In the genomic region with DNA sequence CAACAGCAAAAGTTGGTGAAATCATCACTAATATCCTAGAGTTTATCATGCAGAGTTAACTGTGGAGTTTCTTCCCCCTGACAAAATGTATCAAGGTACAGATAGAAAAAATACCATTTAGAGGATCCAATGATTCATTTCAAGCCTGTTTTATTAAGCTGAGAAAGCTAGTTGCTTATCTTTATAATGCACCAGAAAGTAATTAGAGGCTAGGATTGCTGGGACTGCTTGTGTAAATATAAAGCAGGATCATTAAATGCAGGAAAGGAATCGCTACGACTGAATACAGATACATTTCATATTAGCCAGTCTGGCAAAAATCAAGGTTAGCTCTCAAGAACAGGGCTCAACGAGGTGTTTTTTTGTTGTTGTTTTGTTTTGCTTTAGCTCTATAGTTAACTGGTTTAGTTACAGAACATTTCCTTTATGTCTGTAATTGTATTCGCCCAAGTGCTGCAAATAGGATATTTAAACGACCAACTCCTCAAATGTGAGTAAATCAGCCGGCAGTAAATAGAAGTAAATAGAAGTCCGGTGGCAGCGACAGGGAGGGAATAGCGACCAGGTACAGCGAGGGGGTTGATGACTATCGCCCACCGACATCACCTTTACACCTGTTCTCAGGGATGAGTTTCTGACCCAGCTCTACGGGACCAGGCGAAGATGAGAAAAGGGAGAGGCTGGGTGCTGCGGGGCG, we compare ENCODE assay signal across 8 cellular contexts. TPM values are rescaled to one million over a fixed set of nuclear protein-coding genes. Genes with fewer than 3 reads are reported as not detected.
A peak's percentile ranks its signal among the peaks of the same experiment; 100 is the strongest.
DNase-seq lines count a peak whose midpoint lies in the region; ATAC-seq lines count a peak whose summit lies in the region.

No MANE protein-coding gene starts in this region.

- intact Hi-C loops in naive thymus-derived CD4-positive, alpha-beta T cell (cut with micrococcal nuclease), result loop anchor here (1.0 to 10.0 kb wide), 17 partner anchors 13 to 1947 kb away; partner anchors contain the start of genes CASP8AP2 (in 2 of the 2), PM20D2 (in 2 of the 2), RNGTT (in 2 of the 2) and AKIRIN2 (in 1 of the 2)

- H3K4me3 Mint-ChIP-seq in naive thymus-derived CD4-positive, alpha-beta T cell, result peak overlapping the region; percentile 96 to 100 (median 98)

- POLR2A ChIA-PET in naive thymus-derived CD4-positive, alpha-beta T cell (lab: Charles Lee), result interaction anchor here (1.1 to 7.7 kb wide), 9 partner anchors 9 to 389 kb away, joined by 3 to 90 read pairs (median 4); partner anchors contain the start of genes LYRM2, PNRC1, RNGTT and RRAGD

- H3K27me3 ChIP-seq in naive thymus-derived CD4-positive, alpha-beta T cell (ENCODE audit: control insufficient read depth in 2 of 2, insufficient read depth in 2 of 2, low read length in 2 of 2), result no peaks in the 10 kb centered on the region

- peaks cover 0 to 7% (median 0%) of the 10 kb centered on the region in 3 experiments for H3K36me3 ChIP-seq in naive thymus-derived CD4-positive, alpha-beta T cell (ENCODE audit: control insufficient read depth in 2 of 3, insufficient read depth in 3 of 3, low read length in 3 of 3)

- H3K27ac ChIP-seq in naive thymus-derived CD4-positive, alpha-beta T cell (ENCODE audit: low read depth, low read length), result peak overlapping the region; percentile 88

- H3K4me1 ChIP-seq in naive thymus-derived CD4-positive, alpha-beta T cell (ENCODE audit: control insufficient read depth in 2 of 2, insufficient read depth in 2 of 2, low read length in 2 of 2), result peaks cover 23 to 26% of the 10 kb centered on the region in 2 donors

- H3K9me3 ChIP-seq in naive thymus-derived CD4-positive, alpha-beta T cell (ENCODE audit: control insufficient read depth in 2 of 3, low read length in 3 of 3), result no peaks in the 10 kb centered on the region

- CTCF ChIA-PET in naive thymus-derived CD4-positive, alpha-beta T cell (lab: Charles Lee), result interaction anchor here (1.4 to 3.9 kb wide), 4 partner anchors 9 to 272 kb away, joined by 4 to 16 read pairs (median 7); partner anchors contain the start of gene PNRC1

- peak; percentile 43 for DNase-seq in NCI-H345 (lab: John Stamatoyannopoulos, UW)
- DNase-seq in dermis blood vessel endothelial cell, result peak; percentile 29
- DNase-seq in naive thymus-derived CD4-positive, alpha-beta T cell, result peak in 1 of 9 donors; percentile 23
- no peak for DNase-seq in activated CD4-positive, alpha-beta T cell treated with anti-CD3 and anti-CD28 coated beads for 1 hour
- DNase-seq in T1000 (lab: John Stamatoyannopoulos, UW), result no peak

- peaks cover 0 to 24% (median 0%) of the 10 kb centered on the region in 5 donors for H3K36me3 Mint-ChIP-seq in naive thymus-derived CD4-positive, alpha-beta T cell

- H3K4me3 ChIP-seq in naive thymus-derived CD4-positive, alpha-beta T cell (ENCODE audit: low read length), result peak overlapping the region; percentile 67

- ATAC-seq in GM21515 (IDR thresholded peaks at IDR 0.05; ENCODE audit: unreplicated experiment), result peak; percentile 5
- no peak for ATAC-seq in naive thymus-derived CD4-positive, alpha-beta T cell
- ATAC-seq in HG02759 (IDR thresholded peaks at IDR 0.05; ENCODE audit: unreplicated experiment), result no peak
- no peak for ATAC-seq in HG03159 (IDR thresholded peaks at IDR 0.05; ENCODE audit: unreplicated experiment)

- H3K4me1 Mint-ChIP-seq in naive thymus-derived CD4-positive, alpha-beta T cell, result peaks cover 40 to 78% (median 69%) of the 10 kb centered on the region in 7 donors

- no peaks in the 10 kb centered on the region for H3K9me3 Mint-ChIP-seq in naive thymus-derived CD4-positive, alpha-beta T cell

- H3K27me3 Mint-ChIP-seq in naive thymus-derived CD4-positive, alpha-beta T cell, result no peaks in the 10 kb centered on the region

- H3K27ac Mint-ChIP-seq in naive thymus-derived CD4-positive, alpha-beta T cell, result peak overlapping the region; percentile 95 to 98 (median 97)

RNA-seq across cellular contexts. Expression of gene UBE2J1, which starts 0.7 kb away (rescaled TPM):
- 48.2 and 65.5 TPM in 2 replicates for total RNA-seq in dermis blood vessel endothelial cell
- 10 to 100 TPM; 18.8 to 47.7 (median 27.7) TPM for total RNA-seq in naive thymus-derived CD4-positive, alpha-beta T cell
- 10 to 100 TPM; 25.1 to 33.8 TPM for polyA plus RNA-seq in naive thymus-derived CD4-positive, alpha-beta T cell

RNA-seq across cellular contexts. Expression of gene GABRR2, which starts 36.7 kb away (rescaled TPM):
- total RNA-seq in dermis blood vessel endothelial cell, result 0.14 and 0.51 TPM in 2 replicates
- total RNA-seq in naive thymus-derived CD4-positive, alpha-beta T cell, result 1 to 10 TPM in 3 of 5 experiments, under 1 TPM in 2; 0.40 to 1.9 (median 1.5) TPM
- polyA plus RNA-seq in naive thymus-derived CD4-positive, alpha-beta T cell, result not detected

Comparison
In these comparisons a context has a peak if more than half of its experiments do, and no peak if none do; other contexts are left out.
1. DNase-seq: peak in NCI-H345 (single experiment) and dermis blood vessel endothelial cell (single experiment); none in activated CD4-positive, alpha-beta T cell treated with anti-CD3 and anti-CD28 coated beads for 1 hour (single experiment) and T1000 (single experiment).